14 cellular contexts compared by ENCODE assay signal in the genomic region with DNA sequence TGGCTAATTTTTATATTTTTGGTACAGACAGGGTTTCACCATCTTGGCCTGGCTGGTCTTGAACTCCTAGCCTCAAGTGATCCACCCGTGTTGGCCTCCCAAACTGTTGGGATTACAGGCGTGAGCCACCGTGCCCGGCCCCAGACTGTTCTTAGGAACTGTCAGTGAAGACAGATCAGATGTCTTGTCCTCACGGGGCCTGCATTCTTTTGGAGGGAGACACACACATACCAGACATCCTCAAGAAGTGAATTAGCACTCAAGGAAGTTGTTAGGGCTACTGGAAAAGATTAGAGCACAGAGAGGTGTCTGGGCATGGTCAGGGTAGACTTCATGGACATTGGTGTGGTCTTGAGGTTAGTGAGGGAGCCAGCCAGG. TPM values are rescaled to one million over a fixed set of nuclear protein-coding genes. Genes with fewer than 3 reads are reported as not detected.
DNase-seq lines count a peak whose midpoint lies in the region; ATAC-seq, FAIRE-seq and TF ChIP-seq lines count a peak whose summit lies in the region.
"Had no signal": no experiment of that assay in that cellular context is flagged by ENCODE, and none has a peak within 500 bp of the region (broad histone marks: within the 10 kb centered on the region; RNA-seq: fewer than 3 reads in every experiment).

No MANE protein-coding gene starts in this region.

- DNase-seq in AG04450 (ENCODE audit: low read depth, low spot score): no peak
- peak; percentile 25 for DNase-seq in epithelial cell of esophagus (ENCODE audit: low read depth)
- no peak for DNase-seq in prostate gland (ENCODE audit: low spot score)
- no peak for DNase-seq in GM12891 (ENCODE audit: insufficient read length, low spot score)
- no peak for DNase-seq in T-helper 9 cell
- DNase-seq in middle frontal gyrus (ENCODE audit: extremely low spot score, low spot score): no peak
- DNase-seq: aorta; DMS79 treated with DMSO at 0.1 percent for 48 hours; effector CD8-positive, alpha-beta T cell; NCI-H2171 had no signal

- H3K36me3 ChIP-seq in Loucy (ENCODE audit: insufficient read depth, low read length) (no peaks in the 10 kb centered on the region), prostate gland (no peaks in the 10 kb centered on the region)

- H3K4me1 ChIP-seq in Loucy (ENCODE audit: insufficient read depth, low read length, poor library complexity, severe bottlenecking) (peaks cover 21% of the 10 kb centered on the region), prostate gland (replicated peaks) (no peaks in the 10 kb centered on the region)

- H3K9me3 ChIP-seq in AG04450 (ENCODE audit: control insufficient read depth, insufficient read depth, low read length): no peaks in the 10 kb centered on the region
- no peaks in the 10 kb centered on the region for H3K9me3 ChIP-seq in Loucy (ENCODE audit: insufficient read depth, low read depth, low read length)
- no peaks in the 10 kb centered on the region for H3K9me3 ChIP-seq in prostate gland

- TF ChIP-seq POLR2A in prostate gland (IDR thresholded peaks at IDR 0.05) (no peak), GM12891 (IDR thresholded peaks at IDR 0.05; ENCODE audit: low read depth, low read length) (no peak)

- intact Hi-C loops in prostate gland (cut with DNase I): loop anchor here (5.0 to 10.0 kb wide), 2 partner anchors 98 to 356 kb away; no protein-coding TSS in a partner anchor

- H2AFZ ChIP-seq in Loucy (ENCODE audit: low read length): 0 out of 2 replicates have a peak overlapping the region, but pooled peaks have one; percentile 85

- H3K79me2 ChIP-seq in Loucy (ENCODE audit: insufficient read depth, low read length): no peaks in the 10 kb centered on the region

- ATAC-seq in HG03432 (IDR thresholded peaks at IDR 0.05; ENCODE audit: unreplicated experiment): no peak

- CTCF ChIA-PET in AG04450 (lab: Charles Lee): interaction anchor here (1.0 to 1.9 kb wide), 5 partner anchors 9 to 340 kb away, joined by 3 to 10 read pairs (median 3); a partner anchor contains a TSS

- H3K9ac ChIP-seq in Loucy (ENCODE audit: low read depth, low read length, poor library complexity, severe bottlenecking): peak overlapping the region; percentile 57

- H3F3A ChIP-seq in Loucy (ENCODE audit: low read depth): peaks cover 3% of the 10 kb centered on the region; the same call in 1 of the 2 replicates

- no peaks in the 10 kb centered on the region for H3K27me3 ChIP-seq in AG04450 (ENCODE audit: control insufficient read depth, insufficient read depth, low read length)
- no peaks in the 10 kb centered on the region for H3K27me3 ChIP-seq in Loucy (ENCODE audit: insufficient read depth, low read length, poor library complexity, severe bottlenecking)
- no peaks in the 10 kb centered on the region for H3K27me3 ChIP-seq in prostate gland (replicated peaks; ENCODE audit: insufficient read depth)

- H3K27ac ChIP-seq in AG04450 (ENCODE audit: low read depth, low read length) (peak overlapping the region; percentile 99), prostate gland (peak overlapping the region; percentile 53 to 54)

- 81% methylated on average over 5 of the region's 5 CpGs for WGBS in prostate gland

- H3K9me2 ChIP-seq in Loucy (replicated peaks; ENCODE audit: low read depth, low read length): no peaks in the 10 kb centered on the region

- no peaks in the 10 kb centered on the region for H4K20me1 ChIP-seq in Loucy (ENCODE audit: insufficient read depth, low read length, poor library complexity, severe bottlenecking)

- H3K4me3 ChIP-seq in AG04450 (ENCODE audit: low read depth, low read length) (no peak overlapping the region), Loucy (ENCODE audit: low read length, poor library complexity, severe bottlenecking) (peak overlapping the region; percentile 63), epithelial cell of esophagus (ENCODE audit: low read length) (no peak overlapping the region), prostate gland (no peak overlapping the region)

- POLR2A ChIA-PET in AG04450 (lab: Yijun Ruan, JAX): interaction anchor here (1.0 to 1.3 kb wide), 3 partner anchors 14 to 107 kb away, joined by 3 to 22 read pairs (median 4); a partner anchor contains a TSS

- no peak for FAIRE-seq in GM12891 (lab: Jason Lieb, UNC)
- FAIRE-seq: GM12892 had no signal

- TF ChIP-seq CTCF in AG04450 (IDR thresholded peaks at IDR 0.05; ENCODE audit: low read depth, low read length) (no peak), Loucy (conservative IDR thresholded peaks at IDR 0.05; ENCODE audit: low read length) (no peak), epithelial cell of esophagus (IDR thresholded peaks at IDR 0.05; ENCODE audit: insufficient read depth, low read depth, low read length, missing control alignments) (no peak), prostate gland (IDR thresholded peaks at IDR 0.05) (no peak)

- peak overlapping the region; percentile 77 for H3K4me2 ChIP-seq in Loucy (ENCODE audit: low read depth, low read length, poor library complexity, severe bottlenecking)

TF ChIP-seq in GM12891, 5 proteins besides CTCF, POLR2A, EP300 and RAD21:
- TF ChIP-seq TAF1 (IDR thresholded peaks at IDR 0.05; ENCODE audit: low read depth, low read length) (no peak), PAX5 (IDR thresholded peaks at IDR 0.05; ENCODE audit: insufficient read depth, low read length, severe bottlenecking) (no peak), POLR2AphosphoS5 (IDR thresholded peaks at IDR 0.05; ENCODE audit: low read depth, low read length) (no peak), POU2F2 (IDR thresholded peaks at IDR 0.05; ENCODE audit: low read depth, low read length) (no peak), SPI1 (IDR thresholded peaks at IDR 0.05; ENCODE audit: low read depth, low read length) (no peak)

RNA-seq across cellular contexts. Expression of a gene that starts 10.3 kb away (rescaled TPM):
- 1.2 and 2.0 TPM in 2 replicates for polyA plus RNA-seq in AG04450 (2011; rRNA removed)
- polyA minus RNA-seq in AG04450 (2011; rRNA and poly(A)+ RNA removed): 4.0 and 4.2 TPM in 2 replicates
- 10 to 100 TPM; 16.2 to 30.4 TPM for total RNA-seq in prostate gland
- polyA plus RNA-seq in GM12891 (2012; ENCODE audit: low read depth, missing spikeins): 0.58 TPM

RNA-seq across cellular contexts. Expression of a gene that starts 12.8 kb away (rescaled TPM):
- polyA plus RNA-seq in AG04450 (2011; rRNA removed): 24.1 and 29.5 TPM in 2 replicates
- polyA minus RNA-seq in AG04450 (2011; rRNA and poly(A)+ RNA removed): 54.6 and 73.2 TPM in 2 replicates
- 10 to 100 TPM; 24.9 to 42.6 TPM for total RNA-seq in prostate gland
- 3.0 TPM for polyA plus RNA-seq in GM12891 (2012; ENCODE audit: low read depth, missing spikeins)

RNA-seq across cellular contexts. Expression of a gene that starts 36.3 kb away (rescaled TPM):
- polyA plus RNA-seq in AG04450 (2011; rRNA removed): 0.12 and 0.17 TPM in 2 replicates
- not detected in 2 replicates for polyA minus RNA-seq in AG04450 (2011; rRNA and poly(A)+ RNA removed)
- total RNA-seq in prostate gland: 1 to 10 TPM; 7.4 to 8.4 TPM
- polyA plus RNA-seq in GM12891 (2012; ENCODE audit: low read depth, missing spikeins): not detected
- total RNA-seq: H4 had no signal
